1 cellular context compared by ENCODE assay signal in the genomic region with DNA sequence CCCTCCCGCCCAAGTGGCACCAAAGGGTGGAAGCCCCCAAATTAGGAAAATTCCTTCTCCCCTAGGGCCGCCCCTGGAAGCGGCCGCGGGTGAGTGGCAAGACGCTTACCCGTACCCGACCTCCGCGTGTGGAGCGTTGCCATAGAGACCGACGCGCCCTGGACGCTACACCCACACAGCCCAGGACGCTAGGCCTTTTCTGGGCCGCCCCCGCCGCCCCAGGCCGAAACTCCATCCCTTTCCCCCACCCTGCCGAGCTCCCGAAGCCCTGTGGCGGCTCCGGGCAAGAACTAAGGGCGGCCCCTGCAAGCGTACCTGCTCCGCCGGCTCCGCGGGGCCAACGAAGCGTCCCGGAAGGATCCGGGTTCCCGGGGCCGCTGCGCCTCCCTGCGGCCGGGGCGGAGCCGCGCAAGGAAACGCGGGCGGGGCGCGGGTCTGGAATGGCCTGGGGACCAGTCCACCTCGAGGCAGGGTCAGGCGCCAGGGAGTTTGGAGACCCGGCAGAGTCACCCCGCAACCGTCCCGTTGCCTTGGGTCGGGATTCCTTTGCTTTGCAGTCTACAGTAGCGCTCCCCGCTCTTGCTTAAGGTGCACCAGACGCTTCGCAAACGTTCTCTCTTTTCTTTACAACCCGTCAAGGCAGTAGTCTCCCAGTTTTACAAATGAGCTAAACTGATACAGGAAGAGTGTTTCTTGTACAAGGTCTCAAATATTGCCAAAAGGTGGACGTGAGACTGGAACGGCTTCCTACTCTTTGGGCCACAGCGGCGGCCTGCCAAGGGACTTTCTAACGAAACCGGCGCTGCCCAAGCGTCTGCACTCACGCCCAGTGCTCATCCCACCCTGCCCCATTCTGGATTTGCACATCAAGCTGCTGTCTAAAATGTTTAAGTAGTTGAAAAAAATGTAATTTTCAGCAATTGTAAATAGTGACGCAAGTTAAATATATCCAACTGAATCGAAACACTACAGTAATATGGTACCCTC.
TF ChIP-seq lines count a peak whose summit lies in the region.

A gene with protein sequence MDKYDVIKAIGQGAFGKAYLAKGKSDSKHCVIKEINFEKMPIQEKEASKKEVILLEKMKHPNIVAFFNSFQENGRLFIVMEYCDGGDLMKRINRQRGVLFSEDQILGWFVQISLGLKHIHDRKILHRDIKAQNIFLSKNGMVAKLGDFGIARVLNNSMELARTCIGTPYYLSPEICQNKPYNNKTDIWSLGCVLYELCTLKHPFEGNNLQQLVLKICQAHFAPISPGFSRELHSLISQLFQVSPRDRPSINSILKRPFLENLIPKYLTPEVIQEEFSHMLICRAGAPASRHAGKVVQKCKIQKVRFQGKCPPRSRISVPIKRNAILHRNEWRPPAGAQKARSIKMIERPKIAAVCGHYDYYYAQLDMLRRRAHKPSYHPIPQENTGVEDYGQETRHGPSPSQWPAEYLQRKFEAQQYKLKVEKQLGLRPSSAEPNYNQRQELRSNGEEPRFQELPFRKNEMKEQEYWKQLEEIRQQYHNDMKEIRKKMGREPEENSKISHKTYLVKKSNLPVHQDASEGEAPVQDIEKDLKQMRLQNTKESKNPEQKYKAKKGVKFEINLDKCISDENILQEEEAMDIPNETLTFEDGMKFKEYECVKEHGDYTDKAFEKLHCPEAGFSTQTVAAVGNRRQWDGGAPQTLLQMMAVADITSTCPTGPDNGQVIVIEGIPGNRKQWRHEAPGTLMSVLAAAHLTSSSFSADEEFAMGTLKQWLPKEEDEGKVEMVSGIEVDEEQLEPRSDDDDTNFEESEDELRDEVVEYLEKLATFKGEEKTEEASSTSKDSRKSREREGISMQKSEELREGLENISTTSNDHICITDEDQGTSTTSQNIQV (minus strand): TSS at position 360 of the 987 bp plus-strand sequence. CDS start 1,591 bp downstream, outside the sequence.

TF ChIP-seq in HepG2, 621 proteins besides CTCF, POLR2A, EP300 and RAD21 (continued from another document and continues in another):
- TF ChIP-seq, protein P1, sequence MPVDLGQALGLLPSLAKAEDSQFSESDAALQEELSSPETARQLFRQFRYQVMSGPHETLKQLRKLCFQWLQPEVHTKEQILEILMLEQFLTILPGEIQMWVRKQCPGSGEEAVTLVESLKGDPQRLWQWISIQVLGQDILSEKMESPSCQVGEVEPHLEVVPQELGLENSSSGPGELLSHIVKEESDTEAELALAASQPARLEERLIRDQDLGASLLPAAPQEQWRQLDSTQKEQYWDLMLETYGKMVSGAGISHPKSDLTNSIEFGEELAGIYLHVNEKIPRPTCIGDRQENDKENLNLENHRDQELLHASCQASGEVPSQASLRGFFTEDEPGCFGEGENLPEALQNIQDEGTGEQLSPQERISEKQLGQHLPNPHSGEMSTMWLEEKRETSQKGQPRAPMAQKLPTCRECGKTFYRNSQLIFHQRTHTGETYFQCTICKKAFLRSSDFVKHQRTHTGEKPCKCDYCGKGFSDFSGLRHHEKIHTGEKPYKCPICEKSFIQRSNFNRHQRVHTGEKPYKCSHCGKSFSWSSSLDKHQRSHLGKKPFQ (CRISPR knock-in tag; IDR thresholded peaks at IDR 0.05; ENCODE audit: insufficient replicate concordance): peak; percentile 26
- TF ChIP-seq, protein P2, sequence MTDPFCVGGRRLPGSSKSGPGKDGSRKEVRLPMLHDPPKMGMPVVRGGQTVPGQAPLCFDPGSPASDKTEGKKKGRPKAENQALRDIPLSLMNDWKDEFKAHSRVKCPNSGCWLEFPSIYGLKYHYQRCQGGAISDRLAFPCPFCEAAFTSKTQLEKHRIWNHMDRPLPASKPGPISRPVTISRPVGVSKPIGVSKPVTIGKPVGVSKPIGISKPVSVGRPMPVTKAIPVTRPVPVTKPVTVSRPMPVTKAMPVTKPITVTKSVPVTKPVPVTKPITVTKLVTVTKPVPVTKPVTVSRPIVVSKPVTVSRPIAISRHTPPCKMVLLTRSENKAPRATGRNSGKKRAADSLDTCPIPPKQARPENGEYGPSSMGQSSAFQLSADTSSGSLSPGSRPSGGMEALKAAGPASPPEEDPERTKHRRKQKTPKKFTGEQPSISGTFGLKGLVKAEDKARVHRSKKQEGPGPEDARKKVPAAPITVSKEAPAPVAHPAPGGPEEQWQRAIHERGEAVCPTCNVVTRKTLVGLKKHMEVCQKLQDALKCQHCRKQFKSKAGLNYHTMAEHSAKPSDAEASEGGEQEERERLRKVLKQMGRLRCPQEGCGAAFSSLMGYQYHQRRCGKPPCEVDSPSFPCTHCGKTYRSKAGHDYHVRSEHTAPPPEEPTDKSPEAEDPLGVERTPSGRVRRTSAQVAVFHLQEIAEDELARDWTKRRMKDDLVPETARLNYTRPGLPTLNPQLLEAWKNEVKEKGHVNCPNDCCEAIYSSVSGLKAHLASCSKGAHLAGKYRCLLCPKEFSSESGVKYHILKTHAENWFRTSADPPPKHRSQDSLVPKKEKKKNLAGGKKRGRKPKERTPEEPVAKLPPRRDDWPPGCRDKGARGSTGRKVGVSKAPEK (CRISPR knock-in tag; IDR thresholded peaks at IDR 0.05; ENCODE audit: borderline replicate concordance): 0 out of 2 replicates have a peak, but pooled peaks have one; percentile 24
- 0 out of 2 replicates have a peak, but pooled peaks have one; percentile 26 for TF ChIP-seq HDAC2 (CRISPR knock-in tag; IDR thresholded peaks at IDR 0.05)
- peak; percentile 52 for TF ChIP-seq PHF8 (CRISPR knock-in tag; IDR thresholded peaks at IDR 0.05)
- TF ChIP-seq SRSF9 (IDR thresholded peaks at IDR 0.05; ENCODE audit: borderline replicate concordance, insufficient read depth, low read depth, low read length, poor library complexity, severe bottlenecking): no peak
- TF ChIP-seq ZNF136 (CRISPR knock-in tag; IDR thresholded peaks at IDR 0.05; ENCODE audit: low read depth): peak; percentile 42; the same call in 1 of the 2 replicates
- TF ChIP-seq, protein P3, sequence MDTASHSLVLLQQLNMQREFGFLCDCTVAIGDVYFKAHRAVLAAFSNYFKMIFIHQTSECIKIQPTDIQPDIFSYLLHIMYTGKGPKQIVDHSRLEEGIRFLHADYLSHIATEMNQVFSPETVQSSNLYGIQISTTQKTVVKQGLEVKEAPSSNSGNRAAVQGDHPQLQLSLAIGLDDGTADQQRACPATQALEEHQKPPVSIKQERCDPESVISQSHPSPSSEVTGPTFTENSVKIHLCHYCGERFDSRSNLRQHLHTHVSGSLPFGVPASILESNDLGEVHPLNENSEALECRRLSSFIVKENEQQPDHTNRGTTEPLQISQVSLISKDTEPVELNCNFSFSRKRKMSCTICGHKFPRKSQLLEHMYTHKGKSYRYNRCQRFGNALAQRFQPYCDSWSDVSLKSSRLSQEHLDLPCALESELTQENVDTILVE (CRISPR knock-in tag; IDR thresholded peaks at IDR 0.05): peak; percentile 38; the same call in 1 of the 2 replicates
- peak; percentile 41; the same call in 1 of the 2 replicates for TF ChIP-seq ZNF160 (CRISPR knock-in tag; IDR thresholded peaks at IDR 0.05)
- no peak for TF ChIP-seq ZBTB20 (CRISPR knock-in tag; IDR thresholded peaks at IDR 0.05; ENCODE audit: borderline replicate concordance, low read depth)
- TF ChIP-seq, protein P4, sequence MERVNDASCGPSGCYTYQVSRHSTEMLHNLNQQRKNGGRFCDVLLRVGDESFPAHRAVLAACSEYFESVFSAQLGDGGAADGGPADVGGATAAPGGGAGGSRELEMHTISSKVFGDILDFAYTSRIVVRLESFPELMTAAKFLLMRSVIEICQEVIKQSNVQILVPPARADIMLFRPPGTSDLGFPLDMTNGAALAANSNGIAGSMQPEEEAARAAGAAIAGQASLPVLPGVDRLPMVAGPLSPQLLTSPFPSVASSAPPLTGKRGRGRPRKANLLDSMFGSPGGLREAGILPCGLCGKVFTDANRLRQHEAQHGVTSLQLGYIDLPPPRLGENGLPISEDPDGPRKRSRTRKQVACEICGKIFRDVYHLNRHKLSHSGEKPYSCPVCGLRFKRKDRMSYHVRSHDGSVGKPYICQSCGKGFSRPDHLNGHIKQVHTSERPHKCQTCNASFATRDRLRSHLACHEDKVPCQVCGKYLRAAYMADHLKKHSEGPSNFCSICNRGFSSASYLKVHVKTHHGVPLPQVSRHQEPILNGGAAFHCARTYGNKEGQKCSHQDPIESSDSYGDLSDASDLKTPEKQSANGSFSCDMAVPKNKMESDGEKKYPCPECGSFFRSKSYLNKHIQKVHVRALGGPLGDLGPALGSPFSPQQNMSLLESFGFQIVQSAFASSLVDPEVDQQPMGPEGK (CRISPR knock-in tag; IDR thresholded peaks at IDR 0.05): peak; percentile 81
- peak; percentile 95 for TF ChIP-seq STAG1 (CRISPR knock-in tag; IDR thresholded peaks at IDR 0.05)
- TF ChIP-seq POLR2G (IDR thresholded peaks at IDR 0.05; ENCODE audit: low read depth, low read length): peak; percentile 35; the same call in 1 of the 2 replicates
- peak; percentile 84; the same call in 1 of the 2 replicates for TF ChIP-seq ZSCAN29 (CRISPR knock-in tag; conservative IDR thresholded peaks at IDR 0.05)
- TF ChIP-seq, protein P5, sequence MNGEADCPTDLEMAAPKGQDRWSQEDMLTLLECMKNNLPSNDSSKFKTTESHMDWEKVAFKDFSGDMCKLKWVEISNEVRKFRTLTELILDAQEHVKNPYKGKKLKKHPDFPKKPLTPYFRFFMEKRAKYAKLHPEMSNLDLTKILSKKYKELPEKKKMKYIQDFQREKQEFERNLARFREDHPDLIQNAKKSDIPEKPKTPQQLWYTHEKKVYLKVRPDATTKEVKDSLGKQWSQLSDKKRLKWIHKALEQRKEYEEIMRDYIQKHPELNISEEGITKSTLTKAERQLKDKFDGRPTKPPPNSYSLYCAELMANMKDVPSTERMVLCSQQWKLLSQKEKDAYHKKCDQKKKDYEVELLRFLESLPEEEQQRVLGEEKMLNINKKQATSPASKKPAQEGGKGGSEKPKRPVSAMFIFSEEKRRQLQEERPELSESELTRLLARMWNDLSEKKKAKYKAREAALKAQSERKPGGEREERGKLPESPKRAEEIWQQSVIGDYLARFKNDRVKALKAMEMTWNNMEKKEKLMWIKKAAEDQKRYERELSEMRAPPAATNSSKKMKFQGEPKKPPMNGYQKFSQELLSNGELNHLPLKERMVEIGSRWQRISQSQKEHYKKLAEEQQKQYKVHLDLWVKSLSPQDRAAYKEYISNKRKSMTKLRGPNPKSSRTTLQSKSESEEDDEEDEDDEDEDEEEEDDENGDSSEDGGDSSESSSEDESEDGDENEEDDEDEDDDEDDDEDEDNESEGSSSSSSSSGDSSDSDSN (CRISPR knock-in tag; IDR thresholded peaks at IDR 0.05): peak; percentile 79
- peak; percentile 21; the same call in 1 of the 2 replicates for TF ChIP-seq RXRB (CRISPR knock-in tag; IDR thresholded peaks at IDR 0.05; ENCODE audit: borderline replicate concordance)
- TF ChIP-seq, protein P6, sequence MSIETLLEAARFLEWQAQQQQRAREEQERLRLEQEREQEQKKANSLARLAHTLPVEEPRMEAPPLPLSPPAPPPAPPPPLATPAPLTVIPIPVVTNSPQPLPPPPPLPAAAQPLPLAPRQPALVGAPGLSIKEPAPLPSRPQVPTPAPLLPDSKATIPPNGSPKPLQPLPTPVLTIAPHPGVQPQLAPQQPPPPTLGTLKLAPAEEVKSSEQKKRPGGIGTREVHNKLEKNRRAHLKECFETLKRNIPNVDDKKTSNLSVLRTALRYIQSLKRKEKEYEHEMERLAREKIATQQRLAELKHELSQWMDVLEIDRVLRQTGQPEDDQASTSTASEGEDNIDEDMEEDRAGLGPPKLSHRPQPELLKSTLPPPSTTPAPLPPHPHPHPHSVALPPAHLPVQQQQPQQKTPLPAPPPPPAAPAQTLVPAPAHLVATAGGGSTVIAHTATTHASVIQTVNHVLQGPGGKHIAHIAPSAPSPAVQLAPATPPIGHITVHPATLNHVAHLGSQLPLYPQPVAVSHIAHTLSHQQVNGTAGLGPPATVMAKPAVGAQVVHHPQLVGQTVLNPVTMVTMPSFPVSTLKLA (IDR thresholded peaks at IDR 0.05): peak; percentile 53
- TF ChIP-seq ZNF768 (CRISPR knock-in tag; IDR thresholded peaks at IDR 0.05): peak; percentile 64; the same call in 1 of the 2 replicates
- TF ChIP-seq RBFOX2 (IDR thresholded peaks at IDR 0.05; ENCODE audit: low read depth, low read length): peak; percentile 45; the same call in 1 of the 2 replicates
- TF ChIP-seq ZNF781 (CRISPR knock-in tag; IDR thresholded peaks at IDR 0.05; ENCODE audit: borderline replicate concordance, not compliant biosample characterization): no peak
- TF ChIP-seq, protein P7, sequence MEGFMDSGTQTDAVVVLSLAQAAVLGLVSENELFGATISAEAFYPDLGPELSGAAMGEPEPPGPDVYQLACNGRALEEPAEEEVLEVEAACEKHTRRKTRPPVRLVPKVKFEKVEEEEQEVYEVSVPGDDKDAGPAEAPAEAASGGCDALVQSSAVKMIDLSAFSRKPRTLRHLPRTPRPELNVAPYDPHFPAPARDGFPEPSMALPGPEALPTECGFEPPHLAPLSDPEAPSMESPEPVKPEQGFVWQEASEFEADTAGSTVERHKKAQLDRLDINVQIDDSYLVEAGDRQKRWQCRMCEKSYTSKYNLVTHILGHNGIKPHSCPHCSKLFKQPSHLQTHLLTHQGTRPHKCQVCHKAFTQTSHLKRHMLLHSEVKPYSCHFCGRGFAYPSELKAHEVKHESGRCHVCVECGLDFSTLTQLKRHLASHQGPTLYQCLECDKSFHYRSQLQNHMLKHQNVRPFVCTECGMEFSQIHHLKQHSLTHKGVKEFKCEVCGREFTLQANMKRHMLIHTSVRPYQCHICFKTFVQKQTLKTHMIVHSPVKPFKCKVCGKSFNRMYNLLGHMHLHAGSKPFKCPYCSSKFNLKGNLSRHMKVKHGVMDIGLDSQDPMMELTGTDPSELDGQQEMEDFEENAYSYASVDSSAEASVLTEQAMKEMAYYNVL (CRISPR knock-in tag; IDR thresholded peaks at IDR 0.05; ENCODE audit: borderline replicate concordance): peak; percentile 70; the same call in 1 of the 2 replicates
- TF ChIP-seq, protein P8, sequence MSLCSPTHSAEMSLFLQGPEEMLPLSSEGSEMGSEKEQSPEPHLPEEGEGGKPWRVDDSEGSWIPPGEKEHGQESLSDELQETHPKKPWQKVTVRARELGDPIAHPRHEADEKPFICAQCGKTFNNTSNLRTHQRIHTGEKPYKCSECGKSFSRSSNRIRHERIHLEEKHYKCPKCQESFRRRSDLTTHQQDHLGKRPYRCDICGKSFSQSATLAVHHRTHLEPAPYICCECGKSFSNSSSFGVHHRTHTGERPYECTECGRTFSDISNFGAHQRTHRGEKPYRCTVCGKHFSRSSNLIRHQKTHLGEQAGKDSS (CRISPR knock-in tag; IDR thresholded peaks at IDR 0.05; ENCODE audit: borderline replicate concordance, low read depth): 0 out of 2 replicates have a peak, but pooled peaks have one; percentile 48
- no peak for TF ChIP-seq KDM1A (CRISPR knock-in tag; IDR thresholded peaks at IDR 0.05)
- 0 out of 2 replicates have a peak, but pooled peaks have one; percentile 42 for TF ChIP-seq KAT7 (CRISPR knock-in tag; IDR thresholded peaks at IDR 0.05; ENCODE audit: borderline replicate concordance)
- peak; percentile 81; the same call in 1 of the 3 replicates for TF ChIP-seq MXI1 (IDR thresholded peaks at IDR 0.05; ENCODE audit: borderline replicate concordance, low read depth, low read length)
- peak; percentile 50; the same call in 1 of the 2 replicates for TF ChIP-seq RXRA (CRISPR knock-in tag; IDR thresholded peaks at IDR 0.05)
- TF ChIP-seq ZNF264 (CRISPR knock-in tag; IDR thresholded peaks at IDR 0.05): no peak
- peak; percentile 30; the same call in 1 of the 2 replicates for TF ChIP-seq ERF (CRISPR knock-in tag; IDR thresholded peaks at IDR 0.05)
